Comparison of ENCODE assay signal across 11 cellular contexts in genomic region chr1:60904079-60904852, GRCh38.
DNase-seq lines count a peak whose midpoint lies in the region; ATAC-seq and TF ChIP-seq lines count a peak whose summit lies in the region.
"Had no signal": no experiment of that assay in that cellular context is flagged by ENCODE, and none has a peak within 500 bp of the region (broad histone marks: within the 10 kb centered on the region; RNA-seq: fewer than 3 reads in every experiment).

No MANE protein-coding gene starts in this region.

- WGBS in SK-N-SH (ENCODE audit: low lambda C conversion rate): 49% methylated on average over 4 of the region's 4 CpGs

- TF ChIP-seq RAD21 in SK-N-SH (IDR thresholded peaks at IDR 0.05; ENCODE audit: low read length): no peak

- H3F3A ChIP-seq in SK-N-SH (replicated peaks; ENCODE audit: insufficient read depth): peaks cover 3% of the 10 kb centered on the region

- no peaks in the 10 kb centered on the region for H3K27me3 Mint-ChIP-seq in activated T-cell treated with anti-CD3 and anti-CD28 coated beads, Interleukin-2, amount 50 U/mL, for 4 hours (ENCODE audit: low read depth)

- H3K27ac ChIP-seq in SK-N-SH (ENCODE audit: low read depth in 2 of 2, low read length in 1 of 2): peak overlapping the region; percentile 38 to 93; a peak in 3 of 4 replicates
- peak overlapping the region; percentile 81 for H3K27ac ChIP-seq in osteoblast (ENCODE audit: low read depth, low read length)
- H3K27ac ChIP-seq: C4-2B had no signal

- no peak overlapping the region for H3K4me3 ChIP-seq in SK-N-SH (ENCODE audit: low read depth in 2 of 2, low read length in 1 of 2)
- H3K4me3 ChIP-seq in fibroblast of the aortic adventitia (ENCODE audit: low read depth, low read length): no peak overlapping the region
- no peak overlapping the region for H3K4me3 ChIP-seq in osteoblast (ENCODE audit: insufficient read depth, low read length)
- H3K4me3 ChIP-seq: GM12878 had no signal

- H3K9me2 ChIP-seq in SK-N-SH: no peaks in the 10 kb centered on the region

- DNase-seq in C1 segment of cervical spinal cord (lab: John Stamatoyannopoulos, UW) (peak in 10 of 14 donors; percentile 23 to 69 (median 46)), SK-N-SH (no peak), fibroblast of the aortic adventitia (ENCODE audit: low read depth) (peak; percentile 71), osteoblast (ENCODE audit: insufficient read length, low spot score, missing footprints) (peak; percentile 23), T-helper 9 cell (no peak), GM13976 (ENCODE audit: low spot score) (no peak)
- no peak for DNase-seq in activated T-cell treated with anti-CD3 and anti-CD28 coated beads, Interleukin-2, amount 50 U/mL, for 4 hours
- DNase-seq: NCI-H1105 had no signal

- H3K79me2 ChIP-seq in SK-N-SH (ENCODE audit: insufficient read depth) (no peaks in the 10 kb centered on the region), osteoblast (ENCODE audit: insufficient read depth, low read length) (no peaks in the 10 kb centered on the region)

- no peaks in the 10 kb centered on the region for H3K9me3 ChIP-seq in SK-N-SH
- H3K9me3 ChIP-seq in osteoblast (ENCODE audit: low read depth, low read length): no peaks in the 10 kb centered on the region

- no peaks in the 10 kb centered on the region for H3K9me3 Mint-ChIP-seq in activated T-cell treated with anti-CD3 and anti-CD28 coated beads, Interleukin-2, amount 50 U/mL, for 4 hours

- H3K4me3 Mint-ChIP-seq in activated T-cell treated with anti-CD3 and anti-CD28 coated beads, Interleukin-2, amount 50 U/mL, for 4 hours: no peak overlapping the region

- H3K27me3 ChIP-seq in SK-N-SH (ENCODE audit: insufficient read depth) (no peaks in the 10 kb centered on the region), osteoblast (ENCODE audit: insufficient read depth, low read length) (no peaks in the 10 kb centered on the region)

- CTCF ChIA-PET in SK-N-SH (lab: Yijun Ruan, JAX): interaction anchor here (0.7 to 1.3 kb wide), 3 partner anchors 9 to 66 kb away, joined by 3 to 6 read pairs (median 4); no protein-coding TSS in a partner anchor

- H3K9ac ChIP-seq in SK-N-SH: no peak overlapping the region

- TF ChIP-seq CTCF in SK-N-SH (IDR thresholded peaks at IDR 0.05) (no peak), fibroblast of the aortic adventitia (IDR thresholded peaks at IDR 0.05; ENCODE audit: insufficient read depth, low read length) (no peak), osteoblast (IDR thresholded peaks at IDR 0.05; ENCODE audit: extremely low read depth, low read depth, low read length) (no peak), GM13976 (IDR thresholded peaks at IDR 0.05; ENCODE audit: borderline replicate concordance, control extremely low read depth, extremely low read depth, insufficient read depth, missing control alignments) (no peak)

- no peaks in the 10 kb centered on the region for H3K4me1 Mint-ChIP-seq in activated T-cell treated with anti-CD3 and anti-CD28 coated beads, Interleukin-2, amount 50 U/mL, for 4 hours (ENCODE audit: low read depth)

- no peak for TF ChIP-seq EP300 in SK-N-SH (IDR thresholded peaks at IDR 0.05; ENCODE audit: borderline replicate concordance in 1 of 2, low read depth in 1 of 2, low read length in 1 of 2)

- no peaks in the 10 kb centered on the region for H3K36me3 Mint-ChIP-seq in activated T-cell treated with anti-CD3 and anti-CD28 coated beads, Interleukin-2, amount 50 U/mL, for 4 hours (ENCODE audit: insufficient read depth)

- H3K4me2 ChIP-seq in SK-N-SH (no peak overlapping the region), osteoblast (ENCODE audit: insufficient read depth, low read length) (peak overlapping the region; percentile 67)

- H3K4me1 ChIP-seq in SK-N-SH (ENCODE audit: control insufficient read depth in 1 of 2, insufficient read depth in 2 of 2, low read depth in 1 of 2, low read length in 1 of 2) (peaks cover 16 to 24% of the 10 kb centered on the region in 2 experiments; a peak in 3 of 4 replicates), osteoblast (ENCODE audit: insufficient read depth, low read length) (peaks cover 22% of the 10 kb centered on the region)

- H4K20me1 ChIP-seq in SK-N-SH (ENCODE audit: insufficient read depth) (no peaks in the 10 kb centered on the region), osteoblast (ENCODE audit: insufficient read depth, low read length) (no peaks in the 10 kb centered on the region)

- H2AFZ ChIP-seq in SK-N-SH (ENCODE audit: low read depth): peak overlapping the region; percentile 78
- peak overlapping the region; percentile 4 for H2AFZ ChIP-seq in osteoblast (ENCODE audit: low read length)

- in situ Hi-C loops in GM13976 (cut with MboI; ENCODE audit: low sequenced_read_pairs, unreplicated experiment): no loop called here

- POLR2A ChIA-PET in SK-N-SH (lab: Yijun Ruan, JAX): interaction anchor here (0.9 to 1.4 kb wide), 5 partner anchors 11 to 146 kb away, joined by 3 to 8 read pairs (median 3); no protein-coding TSS in a partner anchor

- no peak for ATAC-seq in activated T-cell treated with anti-CD3 and anti-CD28 coated beads, Interleukin-2, amount 50 U/mL, for 4 hours
- ATAC-seq in GM19455 (IDR thresholded peaks at IDR 0.05; ENCODE audit: unreplicated experiment): no peak
- ATAC-seq: GM12878 had no signal

- no peaks in the 10 kb centered on the region for H3K36me3 ChIP-seq in SK-N-SH (replicated peaks in 1 of 2; ENCODE audit: control insufficient read depth in 1 of 2, insufficient read depth in 2 of 2, low read length in 1 of 2)
- H3K36me3 ChIP-seq in osteoblast (ENCODE audit: insufficient read depth, low read length): no peaks in the 10 kb centered on the region

TF ChIP-seq in SK-N-SH, 30 proteins besides CTCF, POLR2A, EP300 and RAD21:
- TF ChIP-seq USF2 (IDR thresholded peaks at IDR 0.05; ENCODE audit: borderline replicate concordance, low read depth, low read length) (no peak), NFIC (IDR thresholded peaks at IDR 0.05; ENCODE audit: borderline replicate concordance) (peak; percentile 68), EZH2phosphoT487 (IDR thresholded peaks at IDR 0.05; ENCODE audit: borderline replicate concordance, low read depth) (no peak), FOSL2 (IDR thresholded peaks at IDR 0.05; ENCODE audit: borderline replicate concordance, low read depth) (0 out of 2 replicates have a peak, but pooled peaks have one; percentile 4), YY1 (IDR thresholded peaks at IDR 0.05; ENCODE audit: low read depth) (no peak), TCF12 (IDR thresholded peaks at IDR 0.05) (peak; percentile 36; the same call in 1 of the 2 replicates), RXRA (IDR thresholded peaks at IDR 0.05; ENCODE audit: borderline replicate concordance, low read depth) (no peak), MAX (IDR thresholded peaks at IDR 0.05; ENCODE audit: low read depth) (no peak), TEAD4 (IDR thresholded peaks at IDR 0.05; ENCODE audit: borderline replicate concordance, insufficient read depth) (no peak), MXI1 (IDR thresholded peaks at IDR 0.05; ENCODE audit: low read depth, low read length) (no peak), TAF1 (IDR thresholded peaks at IDR 0.05; ENCODE audit: borderline replicate concordance, low read depth, low read length) (no peak), SMC3 (IDR thresholded peaks at IDR 0.05; ENCODE audit: low read depth, low read length) (no peak), MEF2A (IDR thresholded peaks at IDR 0.05; ENCODE audit: borderline replicate concordance, low read depth) (no peak), FOXJ3 (CRISPR knock-in tag; IDR thresholded peaks at IDR 0.05) (no peak), CHD2 (IDR thresholded peaks at IDR 0.05; ENCODE audit: low read length, partially characterized antibody) (no peak), RFX5 (IDR thresholded peaks at IDR 0.05; ENCODE audit: low read length) (no peak)
- TF ChIP-seq, protein P1, sequence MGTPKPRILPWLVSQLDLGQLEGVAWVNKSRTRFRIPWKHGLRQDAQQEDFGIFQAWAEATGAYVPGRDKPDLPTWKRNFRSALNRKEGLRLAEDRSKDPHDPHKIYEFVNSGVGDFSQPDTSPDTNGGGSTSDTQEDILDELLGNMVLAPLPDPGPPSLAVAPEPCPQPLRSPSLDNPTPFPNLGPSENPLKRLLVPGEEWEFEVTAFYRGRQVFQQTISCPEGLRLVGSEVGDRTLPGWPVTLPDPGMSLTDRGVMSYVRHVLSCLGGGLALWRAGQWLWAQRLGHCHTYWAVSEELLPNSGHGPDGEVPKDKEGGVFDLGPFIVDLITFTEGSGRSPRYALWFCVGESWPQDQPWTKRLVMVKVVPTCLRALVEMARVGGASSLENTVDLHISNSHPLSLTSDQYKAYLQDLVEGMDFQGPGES (IDR thresholded peaks at IDR 0.05; ENCODE audit: low read depth, low read length): no peak

Comparison
In these comparisons a context has a peak if more than half of its experiments do, and no peak if none do; other contexts are left out.
1. DNase-seq: peak in C1 segment of cervical spinal cord (10 of 14), fibroblast of the aortic adventitia (single experiment) and osteoblast (single experiment); none in SK-N-SH (single experiment), activated T-cell treated with anti-CD3 and anti-CD28 coated beads, Interleukin-2, amount 50 U/mL, for 4 hours (single experiment), T-helper 9 cell (single experiment) and GM13976 (single experiment).